Comparison of ENCODE assay signal across 8 cellular contexts in the genomic region with DNA sequence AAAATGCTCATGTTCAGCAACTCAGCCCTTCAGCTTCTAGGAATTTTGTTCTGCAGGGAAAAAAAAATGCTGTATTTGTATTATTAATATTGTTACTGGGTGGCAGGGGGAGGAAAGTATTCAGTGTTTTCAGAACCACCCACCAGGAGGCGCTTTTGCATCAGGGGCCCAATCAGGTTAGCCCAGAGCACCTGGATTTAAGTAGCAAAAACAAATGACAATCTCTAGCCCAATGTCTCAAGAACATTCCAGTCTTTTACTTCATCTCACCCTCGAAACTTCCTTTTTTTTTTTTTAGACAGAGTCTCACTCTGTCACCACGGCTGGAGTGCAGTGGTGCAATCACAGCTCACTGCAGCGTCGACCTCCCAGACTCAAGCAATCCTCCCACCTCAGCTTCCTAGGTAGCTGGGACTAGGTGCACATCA. TPM values are rescaled to one million over a fixed set of nuclear protein-coding genes. Genes with fewer than 3 reads are reported as not detected.
DNase-seq lines count a peak whose midpoint lies in the region; ATAC-seq and TF ChIP-seq lines count a peak whose summit lies in the region.

No MANE protein-coding gene starts in this region.

- CTCF ChIA-PET in SK-N-SH (lab: Yijun Ruan, JAX), result interaction anchor here (0.7 to 7.1 kb wide), 21 partner anchors 9 to 271 kb away, joined by 3 to 101 read pairs (median 4); no protein-coding TSS in a partner anchor
- CTCF ChIA-PET in activated naive CD4-positive, alpha-beta T cell treated with anti-CD3 and anti-CD28 coated beads for 36 hours (lab: Charles Lee), result interaction anchor here (0.7 to 11.5 kb wide), 25 partner anchors 9 to 851 kb away, joined by 3 to 352 read pairs (median 4); partner anchors contain the start of gene COMMD7

- DNase-seq in DMS53 treated with DMSO at 0.1 percent for 48 hours (lab: John Stamatoyannopoulos, UW; ENCODE audit: unreplicated experiment) (peak; percentile 80), SK-N-SH (peak; percentile 72), iris pigment epithelial cell (ENCODE audit: low read depth) (peak; percentile 43), NCI-H187 treated with DMSO at 0.1 percent for 48 hours (lab: John Stamatoyannopoulos, UW) (no peak)
- peak; percentile 89 for DNase-seq in activated naive CD4-positive, alpha-beta T cell treated with anti-CD3 and anti-CD28 coated beads for 36 hours
- peak; percentile 59 for DNase-seq in stimulated activated CD8-positive, alpha-beta memory T cell treated with anti-CD3 and anti-CD28 coated beads, Interleukin-12 subunit alpha, Interleukin-12 subunit beta, amount 100 ng/mL, for 1 hour (ENCODE audit: low read depth)

- no peak overlapping the region for H3K4me2 ChIP-seq in SK-N-SH

- H3K9me3 ChIP-seq in KOPT-K1 (ENCODE audit: insufficient read depth, low read length, poor library complexity, severe bottlenecking) (no peaks in the 10 kb centered on the region), SK-N-SH (no peaks in the 10 kb centered on the region)

- H3K27me3 ChIP-seq in SK-N-SH (ENCODE audit: insufficient read depth), result no peaks in the 10 kb centered on the region

- POLR2A ChIA-PET in SK-N-SH (lab: Yijun Ruan, JAX), result no interaction called here

- H3K4me1 ChIP-seq in SK-N-SH (ENCODE audit: control insufficient read depth in 1 of 2, insufficient read depth in 2 of 2, low read depth in 1 of 2, low read length in 1 of 2), result peaks cover 0 to 5% of the 10 kb centered on the region in 2 experiments; a peak in 1 of 4 replicates

- 55% methylated on average over 5 of the region's 5 CpGs for WGBS in SK-N-SH (ENCODE audit: low lambda C conversion rate)

- intact Hi-C loops in activated naive CD4-positive, alpha-beta T cell treated with anti-CD3 and anti-CD28 coated beads for 36 hours (cut with micrococcal nuclease), result loop anchor here (1.0 to 10.0 kb wide), 5 partner anchors 68 to 620 kb away; partner anchors contain the start of genes COMMD7 and DNMT3B

- H3K36me3 Mint-ChIP-seq in activated naive CD4-positive, alpha-beta T cell treated with anti-CD3 and anti-CD28 coated beads for 36 hours (ENCODE audit: low read depth), result no peaks in the 10 kb centered on the region

- no peak overlapping the region; a peak in 1 of 4 replicates for H3K4me3 ChIP-seq in SK-N-SH (ENCODE audit: low read depth in 2 of 2, low read length in 1 of 2)

- no peaks in the 10 kb centered on the region for H3F3A ChIP-seq in SK-N-SH (replicated peaks; ENCODE audit: insufficient read depth)

- H3K27me3 Mint-ChIP-seq in activated naive CD4-positive, alpha-beta T cell treated with anti-CD3 and anti-CD28 coated beads for 36 hours (ENCODE audit: low read depth), result no peaks in the 10 kb centered on the region

- peak overlapping the region; percentile 98 for H3K27ac ChIP-seq in KOPT-K1 (ENCODE audit: low read depth, low read length, poor library complexity, severe bottlenecking)
- no peak overlapping the region for H3K27ac ChIP-seq in SK-N-SH (ENCODE audit: low read depth in 2 of 2, low read length in 1 of 2)

- H3K36me3 ChIP-seq in KOPT-K1 (ENCODE audit: insufficient read depth, low read length) (no peaks in the 10 kb centered on the region), SK-N-SH (replicated peaks in 1 of 2; ENCODE audit: control insufficient read depth in 1 of 2, insufficient read depth in 2 of 2, low read length in 1 of 2) (no peaks in the 10 kb centered on the region)

- peaks cover 15% of the 10 kb centered on the region for H3K4me1 Mint-ChIP-seq in activated naive CD4-positive, alpha-beta T cell treated with anti-CD3 and anti-CD28 coated beads for 36 hours (ENCODE audit: low read depth)

- H4K20me1 ChIP-seq in SK-N-SH (ENCODE audit: insufficient read depth), result no peaks in the 10 kb centered on the region

- no peak overlapping the region for H3K4me3 Mint-ChIP-seq in activated naive CD4-positive, alpha-beta T cell treated with anti-CD3 and anti-CD28 coated beads for 36 hours

- no peaks in the 10 kb centered on the region for H3K9me3 Mint-ChIP-seq in activated naive CD4-positive, alpha-beta T cell treated with anti-CD3 and anti-CD28 coated beads for 36 hours

- H3K27ac Mint-ChIP-seq in activated naive CD4-positive, alpha-beta T cell treated with anti-CD3 and anti-CD28 coated beads for 36 hours, result no peak overlapping the region

- no peaks in the 10 kb centered on the region for H3K79me2 ChIP-seq in SK-N-SH (ENCODE audit: insufficient read depth)

- no peaks in the 10 kb centered on the region for H3K9me2 ChIP-seq in SK-N-SH

- no peak for ATAC-seq in HG02973 (IDR thresholded peaks at IDR 0.05; ENCODE audit: unreplicated experiment)

- TF ChIP-seq RAD21 in SK-N-SH (IDR thresholded peaks at IDR 0.05; ENCODE audit: low read length), result peak; percentile 90

- no peak overlapping the region for H3K9ac ChIP-seq in SK-N-SH

- TF ChIP-seq CTCF in SK-N-SH (IDR thresholded peaks at IDR 0.05), result peak; percentile 89

- TF ChIP-seq EP300 in SK-N-SH (IDR thresholded peaks at IDR 0.05; ENCODE audit: borderline replicate concordance in 1 of 2, low read depth in 1 of 2, low read length in 1 of 2), result no peak

- no peak overlapping the region for H2AFZ ChIP-seq in SK-N-SH (ENCODE audit: low read depth)

TF ChIP-seq in SK-N-SH, 30 proteins besides CTCF, POLR2A, EP300 and RAD21:
- TF ChIP-seq RFX5 (IDR thresholded peaks at IDR 0.05; ENCODE audit: low read length), result no peak
- TF ChIP-seq SMC3 (IDR thresholded peaks at IDR 0.05; ENCODE audit: low read depth, low read length), result peak; percentile 93
TF ChIP-seq in SK-N-SH: peak in this region for 1.

RNA-seq across cellular contexts. Expression of gene C20orf203, which starts 0.6 kb away (rescaled TPM):
- not detected in 2 replicates for polyA plus RNA-seq in SK-N-SH (2012; rRNA removed)
- not detected in 2 replicates for polyA plus RNA-seq in SK-N-SH (2012; cell fraction: cytosol; rRNA removed)
- 0.01 and 0.04 TPM in 2 replicates for polyA plus RNA-seq in SK-N-SH (2012; cell fraction: nucleus; rRNA removed)
- under 1 TPM in 1 of 2 experiments, not detected in 1; 0.07 TPM for total RNA-seq in activated naive CD4-positive, alpha-beta T cell treated with anti-CD3 and anti-CD28 coated beads for 36 hours
